8 cellular contexts compared by ENCODE assay signal in the genomic region with DNA sequence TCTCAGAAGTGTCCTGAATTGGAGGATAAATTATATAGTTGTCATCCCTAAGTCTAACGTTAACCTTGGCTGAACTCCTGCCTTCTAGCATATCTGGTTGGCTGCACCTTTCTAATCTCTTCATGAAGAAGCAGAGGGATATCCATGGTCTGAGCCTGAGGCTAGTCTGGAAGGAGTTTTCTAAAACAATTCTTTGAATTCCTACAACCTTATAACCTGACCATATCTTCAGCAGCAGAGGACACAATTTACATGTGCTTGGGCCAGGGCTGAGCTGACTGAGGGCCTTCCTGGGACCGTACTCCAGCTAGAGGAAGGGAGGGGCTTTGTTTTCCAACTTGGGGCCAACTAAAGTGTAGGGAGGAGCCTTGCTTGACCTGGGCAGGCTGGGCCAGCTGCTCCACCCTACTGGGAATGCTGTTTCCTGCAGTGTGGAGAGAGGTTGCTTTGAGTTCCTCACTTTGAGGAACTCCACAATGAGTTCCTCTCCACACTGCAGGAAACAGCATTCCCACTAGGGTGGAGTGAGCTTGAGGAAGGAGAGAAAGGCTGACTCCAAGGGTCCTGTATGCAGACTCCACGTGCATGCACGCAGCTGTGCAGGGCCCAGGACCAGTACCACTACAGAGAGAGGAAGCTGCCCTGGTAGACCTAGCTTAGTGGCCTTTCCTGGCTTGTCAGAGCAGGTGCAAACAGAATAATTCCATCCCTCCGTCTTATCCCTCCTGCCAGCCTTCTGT. TPM values are rescaled to one million over a fixed set of nuclear protein-coding genes. Genes with fewer than 3 reads are reported as not detected.
DNase-seq lines count a peak whose midpoint lies in the region; ATAC-seq and TF ChIP-seq lines count a peak whose summit lies in the region.

No MANE protein-coding gene starts in this region.

- H3K4me3 ChIP-seq in lung (no peak overlapping the region), tibial artery (no peak overlapping the region)

- H3K4me1 Mint-ChIP-seq in T-helper 2 cell treated with Interferon-gamma antibody and Interleukin-4, amounts not matched to agents 5 μg/mL and 100 μg/mL, for 36 hours (ENCODE audit: low read depth), result no peaks in the 10 kb centered on the region

- H3K27ac Mint-ChIP-seq in T-helper 2 cell treated with Interferon-gamma antibody and Interleukin-4, amounts not matched to agents 5 μg/mL and 100 μg/mL, for 36 hours, result peak overlapping the region; percentile 20

- H3K4me1 ChIP-seq in lung (ENCODE audit: control insufficient read depth in 2 of 2, insufficient read depth in 2 of 2, low read length in 2 of 2), result peaks cover 0 to 19% of the 10 kb centered on the region in 2 donors
- peaks cover 0 to 36% (median 26%) of the 10 kb centered on the region in 4 donors for H3K4me1 ChIP-seq in tibial artery

- H3K27ac ChIP-seq in cingulate gyrus (ENCODE audit: low read depth, low read length) (peak overlapping the region; percentile 72), lung (ENCODE audit: low read depth in 1 of 2, low read length in 1 of 2) (peak overlapping the region in 1 of 2 donors; percentile 75), tibial artery (peak overlapping the region; percentile 45 to 53)

- peaks cover 26% of the 10 kb centered on the region for H3K36me3 Mint-ChIP-seq in T-helper 2 cell treated with Interferon-gamma antibody and Interleukin-4, amounts not matched to agents 5 μg/mL and 100 μg/mL, for 36 hours (ENCODE audit: low read depth)

- WGBS in lung, 2 donors, result 44 to 67% methylated on average over 5 of the region's 5 CpGs

- H3K27me3 Mint-ChIP-seq in T-helper 2 cell treated with Interferon-gamma antibody and Interleukin-4, amounts not matched to agents 5 μg/mL and 100 μg/mL, for 36 hours (ENCODE audit: low read depth), result no peaks in the 10 kb centered on the region

- intact Hi-C loops in tibial artery (cut with DNase I; ENCODE audit: low total_unique reads), result no loop called here

- ATAC-seq in lung (ENCODE audit: insufficient read depth, low FRiP score) (peak; percentile 67), HG03378 (IDR thresholded peaks at IDR 0.05; ENCODE audit: unreplicated experiment) (no peak), GM18861 (IDR thresholded peaks at IDR 0.05; ENCODE audit: unreplicated experiment) (no peak)

- no peak for TF ChIP-seq CTCF in lung (IDR thresholded peaks at IDR 0.05; ENCODE audit: control extremely low read depth, extremely low read depth)
- TF ChIP-seq CTCF in tibial artery (IDR thresholded peaks at IDR 0.05), result no peak

- H3K27me3 ChIP-seq in lung (ENCODE audit: control insufficient read depth, insufficient read depth) (no peaks in the 10 kb centered on the region), tibial artery (no peaks in the 10 kb centered on the region)

- DNase-seq in T-helper 2 cell treated with Interferon-gamma antibody and Interleukin-4, amounts not matched to agents 5 μg/mL and 100 μg/mL, for 36 hours (ENCODE audit: low spot score), result no peak
- DNase-seq in T-helper 2 cell (no peak), lung (ENCODE audit: low spot score) (peak; percentile 51), tibial artery (no peak), occipital lobe (lab: John Stamatoyannopoulos, UW) (no peak)

- H3K9me3 ChIP-seq in lung (ENCODE audit: control insufficient read depth in 2 of 2, insufficient read depth in 1 of 2, low read length in 1 of 2) (no peaks in the 10 kb centered on the region), tibial artery (no peaks in the 10 kb centered on the region)

- H3K9me3 Mint-ChIP-seq in T-helper 2 cell treated with Interferon-gamma antibody and Interleukin-4, amounts not matched to agents 5 μg/mL and 100 μg/mL, for 36 hours, result no peaks in the 10 kb centered on the region

- H3K4me3 Mint-ChIP-seq in T-helper 2 cell treated with Interferon-gamma antibody and Interleukin-4, amounts not matched to agents 5 μg/mL and 100 μg/mL, for 36 hours, result no peak overlapping the region

- H3K36me3 ChIP-seq in lung (ENCODE audit: control insufficient read depth in 2 of 2, insufficient read depth in 2 of 2, low read length in 2 of 2), result peaks cover 13 to 40% of the 10 kb centered on the region in 2 donors
- H3K36me3 ChIP-seq in tibial artery, result peaks cover 53 to 78% (median 69%) of the 10 kb centered on the region in 3 donors

RNA-seq across cellular contexts. Expression of a gene that starts 19.6 kb away (rescaled TPM):
- total RNA-seq in lung (10 to 100 TPM; 11.5 to 28.9 TPM), occipital lobe (48.2 TPM)
- polyA plus RNA-seq in lung, result 1 to 10 TPM; 3.5 to 6.1 TPM

RNA-seq across cellular contexts. Expression of a gene that starts 54.1 kb away (rescaled TPM):
- total RNA-seq in lung (100 to 1,000 TPM; 131 to 141 TPM), occipital lobe (91.7 TPM)
- 100 to 1,000 TPM; 104 to 159 TPM for polyA plus RNA-seq in lung
